15 cellular contexts compared by ENCODE assay signal in genomic region chr3:36741285-36741684, GRCh38. TPM values are rescaled to one million over a fixed set of nuclear protein-coding genes. Genes with fewer than 3 reads are reported as not detected.
A peak's percentile ranks its signal among the peaks of the same experiment; 100 is the strongest.
DNase-seq lines count a peak whose midpoint lies in the region; FAIRE-seq and TF ChIP-seq lines count a peak whose summit lies in the region.
"Had no signal": no experiment of that assay in that cellular context is flagged by ENCODE, and none has a peak within 500 bp of the region (broad histone marks: within the 10 kb centered on the region; RNA-seq: fewer than 3 reads in every experiment).

No MANE protein-coding gene starts in this region.

- H3K36me3 ChIP-seq in BE2C, result no peaks in the 10 kb centered on the region
- H3K36me3 ChIP-seq in small intestine (ENCODE audit: control insufficient read depth in 2 of 2, insufficient read depth in 2 of 2, low read length in 2 of 2), result no peaks in the 10 kb centered on the region
- H3K36me3 ChIP-seq: heart left ventricle had no signal

- 73 to 98% (median 96%) methylated on average over 2 of the region's 2 CpGs for WGBS in small intestine, 3 donors

- H3K27me3 ChIP-seq in BE2C (no peaks in the 10 kb centered on the region), small intestine (ENCODE audit: control insufficient read depth in 2 of 2, insufficient read depth in 2 of 2, low read length in 2 of 2) (no peaks in the 10 kb centered on the region)
- H3K27me3 ChIP-seq: heart left ventricle had no signal

- H3K27me3 Mint-ChIP-seq in HFFc6 (ENCODE audit: insufficient read depth) (peaks cover 8% of the 10 kb centered on the region), chondrocyte (ENCODE audit: low read depth) (peaks cover 34% of the 10 kb centered on the region), nephron progenitor cell (ENCODE audit: low read depth, poor library complexity) (peaks cover 6% of the 10 kb centered on the region)
- H3K27me3 Mint-ChIP-seq in activated T-cell treated with anti-CD3 and anti-CD28 coated beads, Interleukin-2, amount 50 U/mL, for 24 hours, result no peaks in the 10 kb centered on the region

- FAIRE-seq in small intestine (lab: Jason Lieb, UNC), result no peak
- FAIRE-seq: D721Med, H54 had no signal

- H3K4me1 ChIP-seq in BE2C, result peaks cover 5% of the 10 kb centered on the region; the same call in 1 of the 2 replicates
- peaks cover 0 to 4% of the 10 kb centered on the region in 2 donors for H3K4me1 ChIP-seq in small intestine (ENCODE audit: control insufficient read depth in 2 of 2, insufficient read depth in 1 of 2, low read depth in 1 of 2, low read length in 1 of 2)

- no peak for DNase-seq in BE2C
- DNase-seq in HFFc6, result no peak
- DNase-seq in chondrocyte (ENCODE audit: low spot score), result no peak
- DNase-seq in nephron progenitor cell, result no peak
- no peak for DNase-seq in small intestine
- DNase-seq in putamen (ENCODE audit: low spot score), result no peak
- no peak for DNase-seq in activated T-cell treated with anti-CD3 and anti-CD28 coated beads, Interleukin-2, amount 50 U/mL, for 24 hours
- DNase-seq: heart left ventricle, NCI-H2029 had no signal

- H3K27ac ChIP-seq in small intestine (ENCODE audit: low read depth in 1 of 2, low read length in 1 of 2), result no peak overlapping the region
- H3K27ac ChIP-seq: heart left ventricle had no signal

- H3K4me3 Mint-ChIP-seq in HFFc6, result no peak overlapping the region
- H3K4me3 Mint-ChIP-seq in chondrocyte (ENCODE audit: unreplicated experiment), result no peak overlapping the region
- H3K4me3 Mint-ChIP-seq in nephron progenitor cell, result no peak overlapping the region
- no peak overlapping the region for H3K4me3 Mint-ChIP-seq in activated T-cell treated with anti-CD3 and anti-CD28 coated beads, Interleukin-2, amount 50 U/mL, for 24 hours
- H3K4me3 Mint-ChIP-seq: mesothelial cell of epicardium had no signal

- H3K9me3 ChIP-seq in BE2C, result no peaks in the 10 kb centered on the region
- H3K9me3 ChIP-seq in small intestine (ENCODE audit: control insufficient read depth, low read depth), result no peaks in the 10 kb centered on the region
- H3K9me3 ChIP-seq: heart left ventricle had no signal

- H3K27ac Mint-ChIP-seq in HFFc6 (no peak overlapping the region), chondrocyte (ENCODE audit: unreplicated experiment) (no peak overlapping the region), nephron progenitor cell (no peak overlapping the region)
- no peak overlapping the region for H3K27ac Mint-ChIP-seq in activated T-cell treated with anti-CD3 and anti-CD28 coated beads, Interleukin-2, amount 50 U/mL, for 24 hours
- H3K27ac Mint-ChIP-seq: activated naive CD4-positive, alpha-beta T cell treated with anti-CD3 and anti-CD28 coated beads, Interleukin-2, amount 50 U/mL, for 72 hours; mesothelial cell of epicardium had no signal

- no peaks in the 10 kb centered on the region for H3K36me3 Mint-ChIP-seq in HFFc6 (ENCODE audit: low read depth)
- H3K36me3 Mint-ChIP-seq in chondrocyte (ENCODE audit: low read depth), result no peaks in the 10 kb centered on the region
- no peaks in the 10 kb centered on the region for H3K36me3 Mint-ChIP-seq in nephron progenitor cell (ENCODE audit: low read depth)
- H3K36me3 Mint-ChIP-seq in activated T-cell treated with anti-CD3 and anti-CD28 coated beads, Interleukin-2, amount 50 U/mL, for 24 hours (ENCODE audit: low read depth), result no peaks in the 10 kb centered on the region
- H3K36me3 Mint-ChIP-seq: activated naive CD4-positive, alpha-beta T cell treated with anti-CD3 and anti-CD28 coated beads, Interleukin-2, amount 50 U/mL, for 72 hours; mesothelial cell of epicardium had no signal

- TF ChIP-seq CTCF in BE2C (IDR thresholded peaks at IDR 0.05; ENCODE audit: low read depth, low read length), result peak; percentile 53
- TF ChIP-seq CTCF in HFFc6 (IDR thresholded peaks at IDR 0.05), result peak; percentile 47; the same call in 1 of the 2 replicates
- TF ChIP-seq CTCF in chondrocyte (IDR thresholded peaks at IDR 0.05), result peak; percentile 61
- peak; percentile 12 for TF ChIP-seq CTCF in nephron progenitor cell (IDR thresholded peaks at IDR 0.05)

- H3K4me3 ChIP-seq in BE2C (ENCODE audit: low read depth, low read length) (no peak overlapping the region), small intestine (ENCODE audit: low read depth in 1 of 2, low read length in 2 of 2) (no peak overlapping the region)
- H3K4me3 ChIP-seq: heart left ventricle had no signal

- no peaks in the 10 kb centered on the region for H3K9me3 Mint-ChIP-seq in HFFc6
- no peaks in the 10 kb centered on the region for H3K9me3 Mint-ChIP-seq in chondrocyte (ENCODE audit: low read depth)
- no peaks in the 10 kb centered on the region for H3K9me3 Mint-ChIP-seq in nephron progenitor cell
- no peaks in the 10 kb centered on the region for H3K9me3 Mint-ChIP-seq in activated T-cell treated with anti-CD3 and anti-CD28 coated beads, Interleukin-2, amount 50 U/mL, for 24 hours
- H3K9me3 Mint-ChIP-seq: activated naive CD4-positive, alpha-beta T cell treated with anti-CD3 and anti-CD28 coated beads, Interleukin-2, amount 50 U/mL, for 72 hours; mesothelial cell of epicardium had no signal

- H3K4me1 Mint-ChIP-seq in HFFc6 (ENCODE audit: low read depth) (no peaks in the 10 kb centered on the region), chondrocyte (ENCODE audit: low read depth) (no peaks in the 10 kb centered on the region), nephron progenitor cell (no peaks in the 10 kb centered on the region)
- no peaks in the 10 kb centered on the region for H3K4me1 Mint-ChIP-seq in activated T-cell treated with anti-CD3 and anti-CD28 coated beads, Interleukin-2, amount 50 U/mL, for 24 hours (ENCODE audit: low read depth)
- H3K4me1 Mint-ChIP-seq: mesothelial cell of epicardium had no signal

RNA-seq across cellular contexts. Expression of gene DCLK3, which starts 23.1 kb away (rescaled TPM):
- polyA plus RNA-seq in BE2C (2012; ENCODE audit: insufficient read depth, insufficient read length, low read depth), result 0.26 TPM
- total RNA-seq in HFFc6 (2021; fragmentation: NEBNext Ultra II Directional; extraction: Animal tissue kit (Norgen Biotek cat#: 25700)), result not detected
- total RNA-seq in chondrocyte, result not detected in 3 replicates
- polyA plus RNA-seq in small intestine, result under 1 TPM in 2 of 3 donors, not detected in 1; 0.24 to 0.27 TPM
- total RNA-seq: dermis microvascular lymphatic vessel endothelial cell, renal cortical epithelial cell had no signal
